16 cellular contexts compared by ENCODE assay signal in the genomic region with DNA sequence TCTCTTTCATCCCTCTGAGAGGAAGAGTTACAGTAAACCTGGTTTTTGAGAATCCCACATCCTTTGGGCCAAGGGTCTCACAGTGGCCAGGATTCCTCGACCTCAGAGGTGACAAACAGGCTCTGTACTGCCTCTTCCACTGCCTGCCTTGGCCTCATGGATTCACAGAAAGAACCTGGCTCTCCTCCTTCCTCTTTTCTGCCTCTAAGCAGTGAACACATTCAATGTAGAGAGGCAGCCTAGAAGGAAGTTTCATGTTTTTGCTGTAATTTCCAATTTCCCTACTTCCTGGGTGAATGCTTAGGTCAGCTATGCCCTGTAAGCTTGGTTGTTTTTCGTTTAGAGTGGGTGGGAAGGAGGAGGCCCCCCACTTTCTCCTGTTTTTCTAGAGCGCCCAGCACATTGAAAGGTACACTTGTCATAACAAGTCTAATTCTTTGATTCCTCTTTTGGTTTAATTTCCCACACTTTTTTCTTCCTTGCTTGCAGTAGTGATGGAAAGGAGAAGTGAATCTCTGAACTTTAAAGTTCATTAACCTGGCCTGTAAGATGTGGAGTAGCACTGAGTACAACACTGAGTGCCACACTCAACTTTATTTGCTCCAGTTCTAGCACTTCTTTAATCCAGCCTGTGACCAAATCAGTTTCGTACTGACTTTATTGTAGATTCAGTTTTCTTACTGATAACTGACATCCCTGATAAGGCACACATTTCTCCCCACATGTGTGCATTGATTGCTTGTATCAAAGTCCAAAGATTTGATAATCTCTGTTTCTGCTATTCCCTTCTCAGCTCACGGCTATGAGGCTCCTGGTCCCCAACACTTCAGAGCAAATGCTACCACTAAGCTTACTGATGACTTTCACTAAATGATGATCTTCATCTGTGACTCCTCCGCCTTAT.
A peak's percentile ranks its signal among the peaks of the same experiment; 100 is the strongest.
DNase-seq lines count a peak whose midpoint lies in the region; ATAC-seq and TF ChIP-seq lines count a peak whose summit lies in the region.
"Had no signal": no experiment of that assay in that cellular context is flagged by ENCODE, and none has a peak within 500 bp of the region (broad histone marks: within the 10 kb centered on the region; RNA-seq: fewer than 3 reads in every experiment).

No MANE protein-coding gene starts in this region.

- no peak overlapping the region for H4K91ac ChIP-seq in neuronal stem cell (ENCODE audit: low read depth, low read length, poor library complexity)

- H3K23ac ChIP-seq in neuronal stem cell (ENCODE audit: low read depth, low read length, poor library complexity) = no peak overlapping the region

- H3K36me3 Mint-ChIP-seq in activated T-helper 2 cell treated with anti-CD3 and anti-CD28 coated beads, Interferon-gamma antibody, Interleukin-2, Interleukin-4, amounts not matched to agents 10 μg/mL and 5 μg/mL and 100 μg/mL, durations not matched to agents 14 hours and 24 hours and 36 hours (ENCODE audit: low read depth) = peaks cover 6% of the 10 kb centered on the region

- peaks cover 10% of the 10 kb centered on the region for H3K9me3 Mint-ChIP-seq in activated T-helper 2 cell treated with anti-CD3 and anti-CD28 coated beads, Interferon-gamma antibody, Interleukin-2, Interleukin-4, amounts not matched to agents 10 μg/mL and 5 μg/mL and 100 μg/mL, durations not matched to agents 14 hours and 24 hours and 36 hours

- H4K20me1 ChIP-seq in BLaER1 treated with 17β-estradiol and CSF1 and Interleukin-3, amounts not matched to agents 10 nM and 100 nM = no peaks in the 10 kb centered on the region

- TF ChIP-seq CTCF in lower lobe of right lung (IDR thresholded peaks at IDR 0.05) = no peak

- no peak overlapping the region for H2AK5ac ChIP-seq in neuronal stem cell (ENCODE audit: low read depth, low read length)

- intact Hi-C loops in lower lobe of right lung (cut with DNase I) = no loop called here
- intact Hi-C loops in activated T-helper 2 cell treated with anti-CD3 and anti-CD28 coated beads, Interferon-gamma antibody, Interleukin-2, Interleukin-4, amounts not matched to agents 10 μg/mL and 5 μg/mL and 100 μg/mL, durations not matched to agents 14 hours and 24 hours and 36 hours (cut with micrococcal nuclease) = no loop called here

- peaks cover 0 to 6% (median 0%) of the 10 kb centered on the region in 11 experiments; a peak in 2 of 22 replicates for H3K36me3 ChIP-seq in BLaER1 treated with 17β-estradiol and CSF1 and Interleukin-3, amounts not matched to agents 10 nM and 100 nM
- no peaks in the 10 kb centered on the region for H3K36me3 ChIP-seq in lower lobe of right lung
- no peaks in the 10 kb centered on the region for H3K36me3 ChIP-seq in neuronal stem cell (replicated peaks in 1 of 2; ENCODE audit: control insufficient read depth in 2 of 2, insufficient read depth in 2 of 2, low read length in 2 of 2)
- H3K36me3 ChIP-seq: vagina had no signal

- no peak overlapping the region for H4K8ac ChIP-seq in neuronal stem cell (ENCODE audit: low read depth, low read length)

- peak overlapping the region in 9 of 11 experiments; percentile 16 to 67 (median 49); a peak in 14 of 22 replicates for H3K27ac ChIP-seq in BLaER1 treated with 17β-estradiol and CSF1 and Interleukin-3, amounts not matched to agents 10 nM and 100 nM
- H3K27ac ChIP-seq in lower lobe of right lung (no peak overlapping the region), neuronal stem cell (replicated peaks; ENCODE audit: low read length) (no peak overlapping the region)
- H3K27ac ChIP-seq: GM23248, vagina had no signal

- H3K27ac Mint-ChIP-seq in activated T-helper 2 cell treated with anti-CD3 and anti-CD28 coated beads, Interferon-gamma antibody, Interleukin-2, Interleukin-4, amounts not matched to agents 10 μg/mL and 5 μg/mL and 100 μg/mL, durations not matched to agents 14 hours and 24 hours and 36 hours = no peak overlapping the region
- H3K27ac Mint-ChIP-seq: activated T-cell treated with anti-CD3 and anti-CD28 coated beads, Interleukin-2, amount 50 U/mL, for 72 hours; T-helper 1 cell treated with Interleukin-12 subunit alpha and Interleukin-12 subunit beta and Interleukin-4 antibody, amounts not matched to agents 30 μg/mL and 1 μg/mL, for 36 hours had no signal

- peaks cover 41% of the 10 kb centered on the region for H3K4me1 Mint-ChIP-seq in activated T-helper 2 cell treated with anti-CD3 and anti-CD28 coated beads, Interferon-gamma antibody, Interleukin-2, Interleukin-4, amounts not matched to agents 10 μg/mL and 5 μg/mL and 100 μg/mL, durations not matched to agents 14 hours and 24 hours and 36 hours (ENCODE audit: low read depth)

- H3K4me2 ChIP-seq in BLaER1 treated with 17β-estradiol and CSF1 and Interleukin-3, amounts not matched to agents 10 nM and 100 nM = peak overlapping the region; percentile 0 to 82 (median 28); a peak in 16 of 22 replicates
- no peak overlapping the region for H3K4me2 ChIP-seq in neuronal stem cell (ENCODE audit: insufficient read depth, low read length, poor library complexity, severe bottlenecking)

- H3K4me3 ChIP-seq in BLaER1 treated with 17β-estradiol and CSF1 and Interleukin-3, amounts not matched to agents 10 nM and 100 nM = no peak overlapping the region
- no peak overlapping the region for H3K4me3 ChIP-seq in lower lobe of right lung
- no peak overlapping the region for H3K4me3 ChIP-seq in neuronal stem cell (ENCODE audit: low read length in 2 of 2)
- H3K4me3 ChIP-seq: GM23248, vagina had no signal

- H3K4me3 Mint-ChIP-seq in activated T-helper 2 cell treated with anti-CD3 and anti-CD28 coated beads, Interferon-gamma antibody, Interleukin-2, Interleukin-4, amounts not matched to agents 10 μg/mL and 5 μg/mL and 100 μg/mL, durations not matched to agents 14 hours and 24 hours and 36 hours (ENCODE audit: low read depth) = no peak overlapping the region
- H3K4me3 Mint-ChIP-seq: activated T-cell treated with anti-CD3 and anti-CD28 coated beads, Interleukin-2, amount 50 U/mL, for 72 hours; T-helper 1 cell treated with Interleukin-12 subunit alpha and Interleukin-12 subunit beta and Interleukin-4 antibody, amounts not matched to agents 30 μg/mL and 1 μg/mL, for 36 hours had no signal

- no peak overlapping the region for H3K14ac ChIP-seq in neuronal stem cell (ENCODE audit: low read length)

- no peak overlapping the region for H3K18ac ChIP-seq in neuronal stem cell (ENCODE audit: low read length)

- H2BK12ac ChIP-seq in neuronal stem cell (ENCODE audit: low read length) = no peak overlapping the region

- DNase-seq in SKM-1 treated with dmso at 0.1 percent for 144 hours (lab: John Stamatoyannopoulos, UW; ENCODE audit: unreplicated experiment) (peak; percentile 87), lower lobe of right lung (no peak), RKO (ENCODE audit: low spot score) (no peak), neuronal stem cell (ENCODE audit: low spot score) (no peak)
- DNase-seq in activated T-helper 2 cell treated with anti-CD3 and anti-CD28 coated beads, Interferon-gamma antibody, Interleukin-2, Interleukin-4, amounts not matched to agents 10 μg/mL and 5 μg/mL and 100 μg/mL, durations not matched to agents 14 hours and 24 hours and 36 hours (ENCODE audit: low spot score) = no peak
- DNase-seq in stimulated activated naive CD8-positive, alpha-beta T cell treated with anti-CD3 and anti-CD28 coated beads, Interleukin-15, Interleukin-2, amounts not matched to agents 100 U/mL and 50 U/mL, for 24 hours = no peak
- DNase-seq: activated T-cell treated with anti-CD3 and anti-CD28 coated beads, Interleukin-2, amount 50 U/mL, for 72 hours; dermis blood vessel endothelial cell; DMS153; GM23248; NCI-H2107; posterior cingulate gyrus had no signal

- peaks cover 33 to 73% (median 48%) of the 10 kb centered on the region in 10 experiments for H3K4me1 ChIP-seq in BLaER1 treated with 17β-estradiol and CSF1 and Interleukin-3, amounts not matched to agents 10 nM and 100 nM
- peaks cover 32% of the 10 kb centered on the region for H3K4me1 ChIP-seq in lower lobe of right lung
- H3K4me1 ChIP-seq in neuronal stem cell (ENCODE audit: control insufficient read depth in 2 of 2, insufficient read depth in 1 of 2, low read depth in 1 of 2, low read length in 2 of 2) = peaks cover 0 to 6% of the 10 kb centered on the region in 2 donors

- H3K27me3 Mint-ChIP-seq in activated T-helper 2 cell treated with anti-CD3 and anti-CD28 coated beads, Interferon-gamma antibody, Interleukin-2, Interleukin-4, amounts not matched to agents 10 μg/mL and 5 μg/mL and 100 μg/mL, durations not matched to agents 14 hours and 24 hours and 36 hours (ENCODE audit: low read depth) = peaks cover 4% of the 10 kb centered on the region

- H3K9ac ChIP-seq in BLaER1 treated with 17β-estradiol and CSF1 and Interleukin-3, amounts not matched to agents 10 nM and 100 nM = peak overlapping the region in 2 of 11 experiments; percentile 10 to 46; a peak in 4 of 22 replicates
- no peak overlapping the region for H3K9ac ChIP-seq in neuronal stem cell (ENCODE audit: low read depth, low read length, poor library complexity)
- H3K9ac ChIP-seq: GM23248 had no signal

- ATAC-seq in HG02885 (IDR thresholded peaks at IDR 0.05; ENCODE audit: poor library complexity, unreplicated experiment) = peak; percentile 34
- ATAC-seq in lower lobe of right lung = peak; percentile 20 to 59
- ATAC-seq in stimulated activated naive CD8-positive, alpha-beta T cell treated with anti-CD3 and anti-CD28 coated beads, Interleukin-15, Interleukin-2, amounts not matched to agents 100 U/mL and 50 U/mL, for 24 hours = no peak
- ATAC-seq: activated T-cell treated with anti-CD3 and anti-CD28 coated beads, Interleukin-2, amount 50 U/mL, for 72 hours had no signal

- no peak overlapping the region for H3K4ac ChIP-seq in neuronal stem cell (ENCODE audit: low read length)

- no peak overlapping the region for H2AFZ ChIP-seq in neuronal stem cell (ENCODE audit: low read length)
- H2AFZ ChIP-seq: GM23248 had no signal

- H2BK120ac ChIP-seq in neuronal stem cell (ENCODE audit: low read depth, low read length) = no peak overlapping the region

- H3K79me1 ChIP-seq in neuronal stem cell (ENCODE audit: low read depth, low read length) = no peaks in the 10 kb centered on the region

- no peak overlapping the region for H2BK15ac ChIP-seq in neuronal stem cell (ENCODE audit: low read length)

- H3K9me3 ChIP-seq in BLaER1 treated with 17β-estradiol and CSF1 and Interleukin-3, amounts not matched to agents 10 nM and 100 nM (replicated peaks in 1 of 11) = peaks cover 17 to 44% (median 24%) of the 10 kb centered on the region in 11 experiments
- H3K9me3 ChIP-seq in lower lobe of right lung (no peaks in the 10 kb centered on the region), neuronal stem cell (replicated peaks in 1 of 2; ENCODE audit: control insufficient read depth in 2 of 2, insufficient read depth in 1 of 2, low read depth in 1 of 2, low read length in 2 of 2) (peaks cover 0 to 3% of the 10 kb centered on the region in 2 donors)
- H3K9me3 ChIP-seq: vagina had no signal

- no peaks in the 10 kb centered on the region for H3K27me3 ChIP-seq in BLaER1 treated with 17β-estradiol and CSF1 and Interleukin-3, amounts not matched to agents 10 nM and 100 nM
- no peaks in the 10 kb centered on the region for H3K27me3 ChIP-seq in lower lobe of right lung (ENCODE audit: low read depth)
- H3K27me3 ChIP-seq in neuronal stem cell (ENCODE audit: control insufficient read depth in 3 of 3, insufficient read depth in 3 of 3, low read depth in 1 of 3, low read length in 3 of 3) = no peaks in the 10 kb centered on the region
- H3K27me3 ChIP-seq: vagina had no signal

- no CpG with 5 or more reads among the region's 6 CpGs for WGBS in neuronal stem cell (ENCODE audit: extremely low coverage in 2 of 2, insufficient read length in 2 of 2, insufficient replicate concordance in 1 of 2), 2 donors

- H2BK5ac ChIP-seq in neuronal stem cell (ENCODE audit: low read length) = no peak overlapping the region

Comparison
In these comparisons a context has a peak if more than half of its experiments do, and no peak if none do; other contexts are left out.
1. H3K27ac ChIP-seq: peak in BLaER1 treated with 17β-estradiol and CSF1 and Interleukin-3, amounts not matched to agents 10 nM and 100 nM (9 of 11); none in lower lobe of right lung (single experiment) and neuronal stem cell (single experiment).